In genomic region chr4:1856071-1856919, GRCh38 we compare ENCODE assay signal across 8 cellular contexts. TPM values are rescaled to one million over a fixed set of nuclear protein-coding genes. Genes with fewer than 3 reads are reported as not detected.
A peak's percentile ranks its signal among the peaks of the same experiment; 100 is the strongest.
DNase-seq lines count a peak whose midpoint lies in the region; ATAC-seq, FAIRE-seq and TF ChIP-seq lines count a peak whose summit lies in the region.

TSS of gene LETM1 (minus strand) at chr4:1856156. CDS start at chr4:1855950, 206 bp downstream.

- TSS peak; percentile 54 for BruUV-seq in Caco-2 (replicated peaks; lab: Mats Ljungman, UMichigan)

- no peaks in the 10 kb centered on the region for H3K36me3 ChIP-seq in Caco-2 (ENCODE audit: control insufficient read depth, insufficient read depth, low read length)
- no peaks in the 10 kb centered on the region for H3K36me3 ChIP-seq in endocrine pancreas (ENCODE audit: control insufficient read depth, insufficient read depth, low read length)
- H3K36me3 ChIP-seq in mesodermal cell (ENCODE audit: control insufficient read depth, insufficient read depth, low read length), result peaks cover 17% of the 10 kb centered on the region

- H3K9me3 ChIP-seq in Caco-2 (no peaks in the 10 kb centered on the region), endocrine pancreas (ENCODE audit: control insufficient read depth, low read length) (no peaks in the 10 kb centered on the region), mesodermal cell (ENCODE audit: control insufficient read depth, low read length) (no peaks in the 10 kb centered on the region)

- intact Hi-C loops in Caco-2 (cut with micrococcal nuclease; ENCODE audit: unreplicated experiment), result loop anchor here (1.0 to 2.0 kb wide), 5 partner anchors 12 to 135 kb away; partner anchors contain the start of genes TACC3 and TMEM129

- peak within 1 kb of the TSS; percentile 64 for H3K27ac Mint-ChIP-seq in Caco-2 (ENCODE audit: unreplicated experiment)
- H3K27ac Mint-ChIP-seq in activated CD8-positive, alpha-beta memory T cell treated with anti-CD3 and anti-CD28 coated beads, Interleukin-2, amount 10 ng/mL, durations not matched to agents 7 days and 5 days, result peak within 1 kb of the TSS; percentile 71

- H3K27me3 Mint-ChIP-seq in Caco-2 (ENCODE audit: insufficient read depth, unreplicated experiment), result no peaks in the 10 kb centered on the region
- no peaks in the 10 kb centered on the region for H3K27me3 Mint-ChIP-seq in activated CD8-positive, alpha-beta memory T cell treated with anti-CD3 and anti-CD28 coated beads, Interleukin-2, amount 10 ng/mL, durations not matched to agents 7 days and 5 days

- DNase-seq in Caco-2, result peak; percentile 95 to 98
- peak; percentile 95 for DNase-seq in HTR-8/SVneo (ENCODE audit: insufficient read length, low spot score)
- peak; percentile 94 for DNase-seq in NOMO-1 treated with DMSO at 0.1 percent for 48 hours (lab: John Stamatoyannopoulos, UW; ENCODE audit: unreplicated experiment)
- peak; percentile 97 for DNase-seq in activated CD8-positive, alpha-beta memory T cell treated with anti-CD3 and anti-CD28 coated beads, Interleukin-2, amount 10 ng/mL, durations not matched to agents 7 days and 5 days
- DNase-seq in stimulated activated CD8-positive, alpha-beta memory T cell treated with anti-CD3 and anti-CD28 coated beads, Interleukin-15, amount 100 ng/mL, for 4 hours (ENCODE audit: low read depth in 2 of 2), result peak; percentile 84 to 90

- peak; percentile 99 for FAIRE-seq in HTR-8/SVneo (lab: Jason Lieb, UNC)

- H3K27me3 ChIP-seq in Caco-2 (replicated peaks; ENCODE audit: control insufficient read depth, insufficient read depth, low read length) (no peaks in the 10 kb centered on the region), endocrine pancreas (ENCODE audit: control insufficient read depth, insufficient read depth, low read length) (no peaks in the 10 kb centered on the region)

- CTCF ChIA-PET in Caco-2 (lab: Charles Lee), result interaction anchor here (0.5 to 1.4 kb wide), 6 partner anchors 12 to 163 kb away, joined by 3 to 7 read pairs (median 3); no protein-coding TSS in a partner anchor
- CTCF ChIA-PET in activated CD8-positive, alpha-beta memory T cell treated with anti-CD3 and anti-CD28 coated beads, Interleukin-2, amount 10 ng/mL, durations not matched to agents 7 days and 5 days (lab: Charles Lee), result interaction anchor here (1.0 to 3.9 kb wide), 7 partner anchors 15 to 147 kb away, joined by 3 to 23 read pairs (median 3); partner anchors contain the start of gene NSD2

- H3K4me3 ChIP-seq in Caco-2 (ENCODE audit: low read depth, low read length), result peak within 1 kb of the TSS; percentile 95
- peak within 1 kb of the TSS; percentile 30 for H3K4me3 ChIP-seq in endocrine pancreas (ENCODE audit: control insufficient read depth, insufficient read depth, low read length)
- H3K4me3 ChIP-seq in mesodermal cell (ENCODE audit: extremely low read depth, insufficient read depth, low read length, poor library complexity, severe bottlenecking), result peak within 1 kb of the TSS; percentile 75

- TF ChIP-seq CTCF in Caco-2 (IDR thresholded peaks at IDR 0.05; ENCODE audit: insufficient read depth in 1 of 2, low read depth in 1 of 2, low read length in 1 of 2, severe bottlenecking in 1 of 2, unreplicated experiment in 1 of 2), result peak in 1 of 2 experiments; percentile 43

- peaks cover 14% of the 10 kb centered on the region for H3K4me1 ChIP-seq in Caco-2
- no peaks in the 10 kb centered on the region for H3K4me1 ChIP-seq in endocrine pancreas (ENCODE audit: control insufficient read depth, insufficient read depth, low read length)
- no peaks in the 10 kb centered on the region for H3K4me1 ChIP-seq in mesodermal cell (ENCODE audit: control insufficient read depth, insufficient read depth, low read length, poor library complexity, severe bottlenecking)

- H3K9me3 Mint-ChIP-seq in Caco-2 (ENCODE audit: unreplicated experiment), result no peaks in the 10 kb centered on the region
- no peaks in the 10 kb centered on the region for H3K9me3 Mint-ChIP-seq in activated CD8-positive, alpha-beta memory T cell treated with anti-CD3 and anti-CD28 coated beads, Interleukin-2, amount 10 ng/mL, durations not matched to agents 7 days and 5 days (ENCODE audit: low read depth)

- H3K36me3 Mint-ChIP-seq in Caco-2 (ENCODE audit: insufficient read depth, unreplicated experiment), result peaks cover 18% of the 10 kb centered on the region
- peaks cover 2% of the 10 kb centered on the region for H3K36me3 Mint-ChIP-seq in activated CD8-positive, alpha-beta memory T cell treated with anti-CD3 and anti-CD28 coated beads, Interleukin-2, amount 10 ng/mL, durations not matched to agents 7 days and 5 days

- H3K27ac ChIP-seq in mesodermal cell (ENCODE audit: low read depth, low read length, severe bottlenecking), result peak within 1 kb of the TSS; percentile 49

- POLR2A ChIA-PET in Caco-2 (lab: Charles Lee), result interaction anchor here (2.2 kb wide), 1 partner anchor 14 kb away, joined by 16 read pairs; the partner anchor contains the start of gene NSD2

- peak within 1 kb of the TSS; percentile 95 for H3K9ac ChIP-seq in endocrine pancreas (ENCODE audit: control insufficient read depth, insufficient read depth, low read length)

- ATAC-seq in GM21367 (IDR thresholded peaks at IDR 0.05; ENCODE audit: unreplicated experiment), result peak; percentile 76
- peak; percentile 94 for ATAC-seq in activated CD8-positive, alpha-beta memory T cell treated with anti-CD3 and anti-CD28 coated beads, Interleukin-2, amount 10 ng/mL, durations not matched to agents 7 days and 5 days

- peak within 1 kb of the TSS; percentile 71 for H3K4me3 Mint-ChIP-seq in Caco-2 (ENCODE audit: unreplicated experiment)
- H3K4me3 Mint-ChIP-seq in activated CD8-positive, alpha-beta memory T cell treated with anti-CD3 and anti-CD28 coated beads, Interleukin-2, amount 10 ng/mL, durations not matched to agents 7 days and 5 days, result peak within 1 kb of the TSS; percentile 78

- 0% methylated on average over 79 to 91 of the region's 106 CpGs for WGBS in mesodermal cell (ENCODE audit: insufficient coverage in 2 of 2), 2 experiments

- H3K4me1 Mint-ChIP-seq in Caco-2 (ENCODE audit: low read depth, unreplicated experiment), result peaks cover 7% of the 10 kb centered on the region
- H3K4me1 Mint-ChIP-seq in activated CD8-positive, alpha-beta memory T cell treated with anti-CD3 and anti-CD28 coated beads, Interleukin-2, amount 10 ng/mL, durations not matched to agents 7 days and 5 days, result peaks cover 42% of the 10 kb centered on the region

RNA-seq across cellular contexts. Expression of gene LETM1, which starts in this region (rescaled TPM):
- 63.9 and 68.9 TPM in 2 replicates for total RNA-seq in Caco-2 (2022)
- total RNA-seq in activated CD8-positive, alpha-beta memory T cell treated with anti-CD3 and anti-CD28 coated beads, Interleukin-2, amount 10 ng/mL, durations not matched to agents 7 days and 5 days, result 10 to 100 TPM; 51.1 to 73.7 TPM
- 19.3 TPM for polyA plus RNA-seq in mesodermal cell (2013, experiment 1 of 2)
- 18.9 TPM for polyA plus RNA-seq in mesodermal cell (2013, experiment 2 of 2)

Comparison
In these comparisons a context has a peak if more than half of its experiments do, and no peak if none do; other contexts are left out.
1. Peak in every context shown above with its lines: DNase-seq, ATAC-seq, H3K4me3 ChIP-seq and H3K27ac ChIP-seq.
2. H3K4me3 ChIP-seq: peak in every context shown above with its lines; median percentile 95 in Caco-2; 75 in mesodermal cell; 30 in endocrine pancreas.